ENCODE assay signal across 20 cellular contexts in genomic region chr11:116544721-116545120, GRCh38.
DNase-seq lines count a peak whose midpoint lies in the region; ATAC-seq and TF ChIP-seq lines count a peak whose summit lies in the region.
"Had no signal": no experiment of that assay in that cellular context is flagged by ENCODE, and none has a peak within 500 bp of the region (broad histone marks: within the 10 kb centered on the region; RNA-seq: fewer than 3 reads in every experiment).

No MANE protein-coding gene starts in this region.

- DNase-seq in cardiac septum (ENCODE audit: low spot score) (peak; percentile 14), Right ventricle myocardium superior (no peak), posterior vena cava (ENCODE audit: low spot score) (peak; percentile 3), upper lobe of right lung (peak; percentile 12), hepatocyte (ENCODE audit: low spot score) (no peak), NCI-H2171 treated with DMSO at 0.1 percent for 48 hours (lab: John Stamatoyannopoulos, UW) (no peak)
- DNase-seq: AML-193; CD4-positive, alpha-beta T cell; DMS79; GDM1; GOT3; H7; HFFc6 had no signal

- intact Hi-C loops in cardiac septum (cut with DNase I) (no loop called here), Right ventricle myocardium superior (cut with DNase I) (no loop called here), posterior vena cava (cut with DNase I) (no loop called here), upper lobe of right lung (cut with DNase I) (no loop called here)

- TF ChIP-seq CTCF in upper lobe of right lung (IDR thresholded peaks at IDR 0.05) (no peak), hepatocyte (IDR thresholded peaks at IDR 0.05; ENCODE audit: poor library complexity) (no peak)

- H3K4me3 ChIP-seq in upper lobe of right lung (no peak overlapping the region), hepatocyte (no peak overlapping the region)
- H3K4me3 ChIP-seq: A549 had no signal

- ATAC-seq in Right ventricle myocardium superior (ENCODE audit: poor library complexity) (no peak), upper lobe of right lung (no peak), GM18909 (IDR thresholded peaks at IDR 0.05; ENCODE audit: poor library complexity, unreplicated experiment) (no peak)
- ATAC-seq: A549, HCT116 had no signal

- H3K27me3 ChIP-seq in upper lobe of right lung = peaks cover 5% of the 10 kb centered on the region
- peaks cover 6% of the 10 kb centered on the region for H3K27me3 ChIP-seq in hepatocyte

- H3K36me3 ChIP-seq in upper lobe of right lung = no peaks in the 10 kb centered on the region
- H3K36me3 ChIP-seq in hepatocyte (replicated peaks; ENCODE audit: insufficient read depth, low read depth) = no peaks in the 10 kb centered on the region

- H3K79me2 ChIP-seq in hepatocyte = no peaks in the 10 kb centered on the region

- H2AFZ ChIP-seq in hepatocyte = no peak overlapping the region

- 92% methylated on average over 10 of the region's 10 CpGs for WGBS in hepatocyte (ENCODE audit: low lambda C conversion rate, missing lambda C conversion rate)

- H3K4me2 ChIP-seq in hepatocyte = no peak overlapping the region
- H3K4me2 ChIP-seq: A549 had no signal

- H3K27ac ChIP-seq in upper lobe of right lung (no peak overlapping the region), hepatocyte (no peak overlapping the region)
- H3K27ac ChIP-seq: 22Rv1, A549, C4-2B, HL-60 had no signal

- H3K9me3 ChIP-seq in upper lobe of right lung (no peaks in the 10 kb centered on the region), hepatocyte (ENCODE audit: low read depth) (no peaks in the 10 kb centered on the region)

- no peaks in the 10 kb centered on the region for H4K20me1 ChIP-seq in hepatocyte (ENCODE audit: insufficient read depth, poor library complexity, severe bottlenecking)

- no peaks in the 10 kb centered on the region for H3K9me2 ChIP-seq in hepatocyte (replicated peaks; ENCODE audit: insufficient read depth)

- H3K4me1 ChIP-seq in upper lobe of right lung = no peaks in the 10 kb centered on the region
- no peaks in the 10 kb centered on the region for H3K4me1 ChIP-seq in hepatocyte (ENCODE audit: insufficient read depth)
- H3K4me1 ChIP-seq: A549, Caco-2 had no signal

Comparison
In these comparisons a context has a peak if more than half of its experiments do, and no peak if none do; other contexts are left out.
1. DNase-seq: peak in cardiac septum (single experiment), posterior vena cava (single experiment) and upper lobe of right lung (single experiment); none in Right ventricle myocardium superior (single experiment), hepatocyte (single experiment) and NCI-H2171 treated with DMSO at 0.1 percent for 48 hours (single experiment).